7 cellular contexts compared by ENCODE assay signal in genomic region chr14:57699947-57700346, GRCh38.
"Had no signal": no experiment of that assay in that cellular context is flagged by ENCODE, and none has a peak within 500 bp of the region (broad histone marks: within the 10 kb centered on the region; RNA-seq: fewer than 3 reads in every experiment).

No MANE protein-coding gene starts in this region.

- H3K9ac ChIP-seq: GM23248 had no signal

- H3K4me3 ChIP-seq: GM23248, HAP-1 had no signal

- ATAC-seq: HCT116, HepG2 had no signal

- H3K27ac ChIP-seq: GM23248 had no signal

- H2AFZ ChIP-seq: GM23248 had no signal

- H3K4me1 ChIP-seq: HAP-1 had no signal

- H3K9me3 ChIP-seq: HAP-1 had no signal

- H3K36me3 ChIP-seq: HAP-1 had no signal

- FAIRE-seq: HepG2 had no signal

- DNase-seq: GM23248, GOT3, H7, KBM-7 had no signal
